24 cellular contexts compared by ENCODE assay signal in genomic region chr5:8660133-8660893, GRCh38.
"Had no signal": no experiment of that assay in that cellular context is flagged by ENCODE, and none has a peak within 500 bp of the region (broad histone marks: within the 10 kb centered on the region; RNA-seq: fewer than 3 reads in every experiment).

No MANE protein-coding gene starts in this region.

- H3K4me1 ChIP-seq: SJCRH30 had no signal

- H3K36me3 Mint-ChIP-seq: T-cell had no signal

- H3K27ac Mint-ChIP-seq: T-cell had no signal

- H3K4me3 Mint-ChIP-seq: T-cell had no signal

- H3K36me3 ChIP-seq: SJCRH30 had no signal

- ATAC-seq: Panc1, Right ventricle myocardium inferior, SK-N-SH treated with all-trans-retinoic acid at 6 μM for 48 hours, T-cell had no signal

- H3K4me3 ChIP-seq: PC-9, SJCRH30, SK-N-MC had no signal

- H3K27me3 Mint-ChIP-seq: T-cell had no signal

- DNase-seq: Kasumi-1, MM.1S, MV-4-11, NCI-H1105, NCI-H1436 treated with DMSO at 0.1 percent for 48 hours, NCI-H1694 treated with DMSO at 0.1 percent for 48 hours, NCI-H187 treated with DMSO at 0.1 percent for 48 hours, NCI-H2029, NCI-H2171 treated with DMSO at 0.1 percent for 48 hours, NCI-H2227 treated with DMSO at 0.1 percent for 48 hours, NCI-H345, NCI-H446, NCI-H524 treated with DMSO at 0.1 percent for 48 hours, NCI-H526 treated with DMSO at 0.1 percent for 48 hours, OCI-M1, PC-9, SIG-M5, SJCRH30, T-cell had no signal

- H3K9me3 ChIP-seq: SJCRH30 had no signal

- H3K4me1 Mint-ChIP-seq: T-cell had no signal

- H3K27ac ChIP-seq: PC-9, RWPE1, SJCRH30, SK-N-MC had no signal
